10 cellular contexts compared by ENCODE assay signal in genomic region chr11:112734207-112734606, GRCh38.
DNase-seq lines count a peak whose midpoint lies in the region; ATAC-seq and TF ChIP-seq lines count a peak whose summit lies in the region.
"Had no signal": no experiment of that assay in that cellular context is flagged by ENCODE, and none has a peak within 500 bp of the region (broad histone marks: within the 10 kb centered on the region; RNA-seq: fewer than 3 reads in every experiment).

No MANE protein-coding gene starts in this region.

- H3K27me3 ChIP-seq in GM23338 (ENCODE audit: insufficient read depth): no peaks in the 10 kb centered on the region
- H3K27me3 ChIP-seq in CD4-positive, alpha-beta T cell (ENCODE audit: control insufficient read depth, insufficient read depth, low read length): no peaks in the 10 kb centered on the region

- H3K36me3 Mint-ChIP-seq in GM23338 (ENCODE audit: low read depth): no peaks in the 10 kb centered on the region
- no peaks in the 10 kb centered on the region for H3K36me3 Mint-ChIP-seq in endothelial cell (ENCODE audit: low read depth, unreplicated experiment)
- no peaks in the 10 kb centered on the region for H3K36me3 Mint-ChIP-seq in nephron progenitor cell (ENCODE audit: low read depth)
- no peaks in the 10 kb centered on the region for H3K36me3 Mint-ChIP-seq in CD4-positive, alpha-beta T cell (ENCODE audit: low read depth)
- H3K36me3 Mint-ChIP-seq: IgD-negative memory B cell had no signal

- intact Hi-C loops in CD4-positive, alpha-beta T cell (cut with DNase I, micrococcal nuclease): no loop called here

- H3K4me3 ChIP-seq in GM23338: no peak overlapping the region

- H3K4me1 Mint-ChIP-seq in GM23338 (no peaks in the 10 kb centered on the region; the same call in 2 of the 3 replicates), endothelial cell (ENCODE audit: unreplicated experiment) (peaks cover 3% of the 10 kb centered on the region), nephron progenitor cell (peaks cover 7% of the 10 kb centered on the region)
- H3K4me1 Mint-ChIP-seq in CD4-positive, alpha-beta T cell (ENCODE audit: low read depth): no peaks in the 10 kb centered on the region
- H3K4me1 Mint-ChIP-seq: IgD-negative memory B cell had no signal

- H3K4me3 Mint-ChIP-seq in GM23338: no peak overlapping the region
- no peak overlapping the region for H3K4me3 Mint-ChIP-seq in endothelial cell (ENCODE audit: unreplicated experiment)
- H3K4me3 Mint-ChIP-seq in nephron progenitor cell: no peak overlapping the region
- H3K4me3 Mint-ChIP-seq in CD4-positive, alpha-beta T cell: no peak overlapping the region
- H3K4me3 Mint-ChIP-seq: IgD-negative memory B cell had no signal

- H3K27me3 Mint-ChIP-seq in GM23338 (ENCODE audit: insufficient read depth, low read depth, poor library complexity) (peaks cover 6% of the 10 kb centered on the region), endothelial cell (ENCODE audit: unreplicated experiment) (no peaks in the 10 kb centered on the region), nephron progenitor cell (ENCODE audit: low read depth, poor library complexity) (peaks cover 32% of the 10 kb centered on the region)
- peaks cover 6% of the 10 kb centered on the region for H3K27me3 Mint-ChIP-seq in CD4-positive, alpha-beta T cell

- no peak overlapping the region for H3K4me2 ChIP-seq in GM23338

- no peaks in the 10 kb centered on the region for H3K9me2 ChIP-seq in GM23338 (ENCODE audit: insufficient read depth)

- no peaks in the 10 kb centered on the region for H3K36me3 ChIP-seq in GM23338 (ENCODE audit: insufficient read depth)

- H3K79me2 ChIP-seq in GM23338 (replicated peaks; ENCODE audit: insufficient read depth): no peaks in the 10 kb centered on the region

- H2AFZ ChIP-seq in GM23338: no peak overlapping the region

- H4K20me1 ChIP-seq in GM23338 (replicated peaks; ENCODE audit: insufficient read depth): no peaks in the 10 kb centered on the region

- H3K4me1 ChIP-seq in GM23338 (ENCODE audit: insufficient read depth): no peaks in the 10 kb centered on the region

- no peak overlapping the region for H3K27ac Mint-ChIP-seq in GM23338
- no peak overlapping the region for H3K27ac Mint-ChIP-seq in endothelial cell (ENCODE audit: unreplicated experiment)
- H3K27ac Mint-ChIP-seq in nephron progenitor cell: no peak overlapping the region
- no peak overlapping the region for H3K27ac Mint-ChIP-seq in CD4-positive, alpha-beta T cell
- H3K27ac Mint-ChIP-seq: IgD-negative memory B cell had no signal

- no peaks in the 10 kb centered on the region for H3K9me3 ChIP-seq in CD4-positive, alpha-beta T cell (ENCODE audit: control insufficient read depth, low read length)

- H3K9me3 Mint-ChIP-seq in GM23338 (no peaks in the 10 kb centered on the region; the same call in 1 of the 3 replicates), endothelial cell (ENCODE audit: unreplicated experiment) (no peaks in the 10 kb centered on the region), nephron progenitor cell (no peaks in the 10 kb centered on the region)
- H3K9me3 Mint-ChIP-seq in CD4-positive, alpha-beta T cell: no peaks in the 10 kb centered on the region

- no peak for TF ChIP-seq CTCF in GM23338 (conservative IDR thresholded peaks at IDR 0.05; ENCODE audit: low read depth in 2 of 2)
- TF ChIP-seq CTCF in endothelial cell (IDR thresholded peaks at IDR 0.05; ENCODE audit: unreplicated experiment): no peak
- TF ChIP-seq CTCF in nephron progenitor cell (IDR thresholded peaks at IDR 0.05): no peak
- TF ChIP-seq CTCF in CD4-positive, alpha-beta T cell (IDR thresholded peaks at IDR 0.05): no peak

- POLR2A ChIA-PET in CD4-positive, alpha-beta T cell (lab: Charles Lee): no interaction called here

- CTCF ChIA-PET in CD4-positive, alpha-beta T cell (lab: Charles Lee): no interaction called here

- H3F3A ChIP-seq in GM23338 (replicated peaks; ENCODE audit: low read depth): no peaks in the 10 kb centered on the region

- ATAC-seq in GM23338 (peak; percentile 83), HG03196 (IDR thresholded peaks at IDR 0.05; ENCODE audit: unreplicated experiment) (no peak)
- no peak for ATAC-seq in CD4-positive, alpha-beta T cell (ENCODE audit: poor library complexity)

- H3K27ac ChIP-seq in GM23338 (ENCODE audit: low read depth): no peak overlapping the region
- H3K27ac ChIP-seq in CD4-positive, alpha-beta T cell (ENCODE audit: low read depth, low read length): no peak overlapping the region

- DNase-seq in GM23338 (ENCODE audit: low spot score) (peak; percentile 52), OCI-M1 (lab: John Stamatoyannopoulos, UW) (peak; percentile 50), endothelial cell (ENCODE audit: low spot score) (peak; percentile 82), nephron progenitor cell (peak; percentile 80), T1000 (lab: John Stamatoyannopoulos, UW) (no peak), cerebellum (ENCODE audit: low spot score) (no peak)
- DNase-seq in CD4-positive, alpha-beta T cell: no peak
- DNase-seq: stimulated activated CD4-positive, alpha-beta T cell treated with anti-CD3 and anti-CD28 coated beads, Interleukin-4, amount 100 ng/mL, for 24 hours had no signal

TF ChIP-seq in GM23338, 12 proteins besides CTCF, POLR2A, EP300 and RAD21 (continues in another document):
- TF ChIP-seq, protein P1, sequence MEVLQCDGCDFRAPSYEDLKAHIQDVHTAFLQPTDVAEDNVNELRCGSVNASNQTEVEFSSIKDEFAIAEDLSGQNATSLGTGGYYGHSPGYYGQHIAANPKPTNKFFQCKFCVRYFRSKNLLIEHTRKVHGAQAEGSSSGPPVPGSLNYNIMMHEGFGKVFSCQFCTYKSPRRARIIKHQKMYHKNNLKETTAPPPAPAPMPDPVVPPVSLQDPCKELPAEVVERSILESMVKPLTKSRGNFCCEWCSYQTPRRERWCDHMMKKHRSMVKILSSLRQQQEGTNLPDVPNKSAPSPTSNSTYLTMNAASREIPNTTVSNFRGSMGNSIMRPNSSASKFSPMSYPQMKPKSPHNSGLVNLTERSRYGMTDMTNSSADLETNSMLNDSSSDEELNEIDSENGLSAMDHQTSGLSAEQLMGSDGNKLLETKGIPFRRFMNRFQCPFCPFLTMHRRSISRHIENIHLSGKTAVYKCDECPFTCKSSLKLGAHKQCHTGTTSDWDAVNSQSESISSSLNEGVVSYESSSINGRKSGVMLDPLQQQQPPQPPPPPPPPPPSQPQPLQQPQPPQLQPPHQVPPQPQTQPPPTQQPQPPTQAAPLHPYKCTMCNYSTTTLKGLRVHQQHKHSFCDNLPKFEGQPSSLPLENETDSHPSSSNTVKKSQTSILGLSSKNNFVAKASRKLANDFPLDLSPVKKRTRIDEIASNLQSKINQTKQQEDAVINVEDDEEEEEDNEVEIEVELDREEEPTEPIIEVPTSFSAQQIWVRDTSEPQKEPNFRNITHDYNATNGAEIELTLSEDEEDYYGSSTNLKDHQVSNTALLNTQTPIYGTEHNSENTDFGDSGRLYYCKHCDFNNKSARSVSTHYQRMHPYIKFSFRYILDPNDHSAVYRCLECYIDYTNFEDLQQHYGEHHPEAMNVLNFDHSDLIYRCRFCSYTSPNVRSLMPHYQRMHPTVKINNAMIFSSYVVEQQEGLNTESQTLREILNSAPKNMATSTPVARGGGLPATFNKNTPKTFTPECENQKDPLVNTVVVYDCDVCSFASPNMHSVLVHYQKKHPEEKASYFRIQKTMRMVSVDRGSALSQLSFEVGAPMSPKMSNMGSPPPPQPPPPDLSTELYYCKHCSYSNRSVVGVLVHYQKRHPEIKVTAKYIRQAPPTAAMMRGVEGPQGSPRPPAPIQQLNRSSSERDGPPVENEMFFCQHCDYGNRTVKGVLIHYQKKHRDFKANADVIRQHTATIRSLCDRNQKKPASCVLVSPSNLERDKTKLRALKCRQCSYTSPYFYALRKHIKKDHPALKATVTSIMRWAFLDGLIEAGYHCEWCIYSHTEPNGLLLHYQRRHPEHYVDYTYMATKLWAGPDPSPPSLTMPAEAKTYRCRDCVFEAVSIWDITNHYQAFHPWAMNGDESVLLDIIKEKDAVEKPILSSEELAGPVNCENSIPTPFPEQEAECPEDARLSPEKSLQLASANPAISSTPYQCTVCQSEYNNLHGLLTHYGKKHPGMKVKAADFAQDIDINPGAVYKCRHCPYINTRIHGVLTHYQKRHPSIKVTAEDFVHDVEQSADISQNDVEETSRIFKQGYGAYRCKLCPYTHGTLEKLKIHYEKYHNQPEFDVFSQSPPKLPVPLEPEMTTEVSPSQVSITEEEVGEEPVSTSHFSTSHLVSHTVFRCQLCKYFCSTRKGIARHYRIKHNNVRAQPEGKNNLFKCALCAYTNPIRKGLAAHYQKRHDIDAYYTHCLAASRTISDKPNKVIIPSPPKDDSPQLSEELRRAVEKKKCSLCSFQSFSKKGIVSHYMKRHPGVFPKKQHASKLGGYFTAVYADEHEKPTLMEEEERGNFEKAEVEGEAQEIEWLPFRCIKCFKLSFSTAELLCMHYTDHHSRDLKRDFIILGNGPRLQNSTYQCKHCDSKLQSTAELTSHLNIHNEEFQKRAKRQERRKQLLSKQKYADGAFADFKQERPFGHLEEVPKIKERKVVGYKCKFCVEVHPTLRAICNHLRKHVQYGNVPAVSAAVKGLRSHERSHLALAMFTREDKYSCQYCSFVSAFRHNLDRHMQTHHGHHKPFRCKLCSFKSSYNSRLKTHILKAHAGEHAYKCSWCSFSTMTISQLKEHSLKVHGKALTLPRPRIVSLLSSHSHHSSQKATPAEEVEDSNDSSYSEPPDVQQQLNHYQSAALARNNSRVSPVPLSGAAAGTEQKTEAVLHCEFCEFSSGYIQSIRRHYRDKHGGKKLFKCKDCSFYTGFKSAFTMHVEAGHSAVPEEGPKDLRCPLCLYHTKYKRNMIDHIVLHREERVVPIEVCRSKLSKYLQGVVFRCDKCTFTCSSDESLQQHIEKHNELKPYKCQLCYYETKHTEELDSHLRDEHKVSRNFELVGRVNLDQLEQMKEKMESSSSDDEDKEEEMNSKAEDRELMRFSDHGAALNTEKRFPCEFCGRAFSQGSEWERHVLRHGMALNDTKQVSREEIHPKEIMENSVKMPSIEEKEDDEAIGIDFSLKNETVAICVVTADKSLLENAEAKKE (CRISPR knock-in tag; IDR thresholded peaks at IDR 0.05): no peak
- TF ChIP-seq JUNB (IDR thresholded peaks at IDR 0.05; ENCODE audit: unreplicated experiment): no peak

Comparison
In these comparisons a context has a peak if more than half of its experiments do, and no peak if none do; other contexts are left out.
1. DNase-seq: peak in GM23338 (single experiment), OCI-M1 (single experiment), endothelial cell (single experiment) and nephron progenitor cell (single experiment); none in CD4-positive, alpha-beta T cell (0 of 10), T1000 (single experiment) and cerebellum (single experiment).